18 cellular contexts compared by ENCODE assay signal in the genomic region with DNA sequence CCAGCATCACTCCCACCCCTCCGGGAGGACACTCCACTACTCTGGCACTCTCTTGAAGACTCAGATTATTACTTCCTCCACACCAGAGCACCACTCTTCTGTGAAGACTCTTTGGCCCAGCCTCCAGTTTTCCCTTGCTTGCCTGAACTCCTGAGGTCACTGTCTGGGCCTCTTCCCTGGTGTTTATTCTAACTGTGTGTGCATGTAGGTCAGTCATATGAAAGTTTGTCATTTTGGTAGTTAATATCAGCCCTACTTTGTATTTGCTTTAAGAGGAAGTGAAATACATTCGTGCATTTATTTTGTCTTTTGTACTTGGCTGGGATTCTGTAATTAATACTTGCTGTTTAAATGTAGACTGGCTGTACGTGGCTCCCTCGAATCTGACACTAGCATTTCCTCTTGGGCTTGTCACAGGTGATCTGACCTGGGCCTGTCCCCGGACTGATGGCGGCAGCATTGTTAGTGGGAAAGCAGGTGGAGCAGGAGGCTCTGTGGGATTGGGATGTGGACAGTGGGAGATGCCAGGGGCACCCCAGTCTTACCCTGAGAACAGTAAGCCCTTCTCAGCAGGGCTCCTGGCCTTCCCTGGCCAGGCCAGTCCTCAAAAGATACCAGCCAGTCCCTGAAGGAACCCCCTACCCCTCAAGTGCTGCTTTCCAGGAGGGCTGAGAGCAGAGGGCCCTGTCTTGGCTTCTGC.
A peak's percentile ranks its signal among the peaks of the same experiment; 100 is the strongest.
DNase-seq lines count a peak whose midpoint lies in the region; ATAC-seq and TF ChIP-seq lines count a peak whose summit lies in the region.
"Had no signal": no experiment of that assay in that cellular context is flagged by ENCODE, and none has a peak within 500 bp of the region (broad histone marks: within the 10 kb centered on the region; RNA-seq: fewer than 3 reads in every experiment).

No MANE protein-coding gene starts in this region.

- intact Hi-C loops in natural killer cell (cut with micrococcal nuclease) = no loop called here

- H3K9me3 ChIP-seq in MG63 = no peaks in the 10 kb centered on the region
- H3K9me3 ChIP-seq: pancreas, uterus had no signal

- no peaks in the 10 kb centered on the region for H3K27me3 ChIP-seq in MG63
- H3K27me3 ChIP-seq: pancreas, uterus had no signal

- peaks cover 9 to 18% of the 10 kb centered on the region in 2 donors for H3K27me3 Mint-ChIP-seq in stimulated activated naive B cell treated with anti-CD40 and anti-IgM and Interleukin-4, amounts not matched to agents 10 μg/mL and 1 μg/mL and 100 μg/mL, for 72 hours
- no peaks in the 10 kb centered on the region for H3K27me3 Mint-ChIP-seq in natural killer cell (ENCODE audit: low read depth in 2 of 2)
- H3K27me3 Mint-ChIP-seq: activated naive CD8-positive, alpha-beta T cell treated with anti-CD3 and anti-CD28 coated beads, Interleukin-2, amount 10 ng/mL, durations not matched to agents 7 days and 5 days had no signal

- H3K36me3 Mint-ChIP-seq in stimulated activated naive B cell treated with anti-CD40 and anti-IgM and Interleukin-4, amounts not matched to agents 10 μg/mL and 1 μg/mL and 100 μg/mL, for 72 hours = peaks cover 0 to 4% of the 10 kb centered on the region in 2 donors
- no peaks in the 10 kb centered on the region for H3K36me3 Mint-ChIP-seq in natural killer cell
- H3K36me3 Mint-ChIP-seq: activated naive CD8-positive, alpha-beta T cell treated with anti-CD3 and anti-CD28 coated beads, Interleukin-2, amount 10 ng/mL, durations not matched to agents 7 days and 5 days; IgD-negative memory B cell; immature natural killer cell had no signal

- peaks cover 20 to 29% of the 10 kb centered on the region in 2 donors for H3K4me1 Mint-ChIP-seq in stimulated activated naive B cell treated with anti-CD40 and anti-IgM and Interleukin-4, amounts not matched to agents 10 μg/mL and 1 μg/mL and 100 μg/mL, for 72 hours
- H3K4me1 Mint-ChIP-seq in natural killer cell = no peaks in the 10 kb centered on the region
- H3K4me1 Mint-ChIP-seq: immature natural killer cell had no signal

- ATAC-seq in GM18858 (IDR thresholded peaks at IDR 0.05; ENCODE audit: unreplicated experiment) = peak; percentile 33
- peak; percentile 59 to 68 for ATAC-seq in stimulated activated naive B cell treated with anti-CD40 and anti-IgM and Interleukin-4, amounts not matched to agents 10 μg/mL and 1 μg/mL and 100 μg/mL, for 72 hours (replicated peaks)
- no peak for ATAC-seq in natural killer cell

- H3K9me3 Mint-ChIP-seq in stimulated activated naive B cell treated with anti-CD40 and anti-IgM and Interleukin-4, amounts not matched to agents 10 μg/mL and 1 μg/mL and 100 μg/mL, for 72 hours = no peaks in the 10 kb centered on the region
- H3K9me3 Mint-ChIP-seq in natural killer cell = no peaks in the 10 kb centered on the region
- H3K9me3 Mint-ChIP-seq: activated naive CD8-positive, alpha-beta T cell treated with anti-CD3 and anti-CD28 coated beads, Interleukin-2, amount 10 ng/mL, durations not matched to agents 7 days and 5 days; IgD-negative memory B cell; immature natural killer cell; T-helper 2 cell treated with Interferon-gamma antibody and Interleukin-4, amounts not matched to agents 5 μg/mL and 100 μg/mL, for 36 hours had no signal

- peak overlapping the region; percentile 78 for H3K27ac Mint-ChIP-seq in stimulated activated naive B cell treated with anti-CD40 and anti-IgM and Interleukin-4, amounts not matched to agents 10 μg/mL and 1 μg/mL and 100 μg/mL, for 72 hours
- no peak overlapping the region for H3K27ac Mint-ChIP-seq in natural killer cell
- H3K27ac Mint-ChIP-seq: activated naive CD8-positive, alpha-beta T cell treated with anti-CD3 and anti-CD28 coated beads, Interleukin-2, amount 10 ng/mL, durations not matched to agents 7 days and 5 days; IgD-negative memory B cell; immature natural killer cell; T-helper 2 cell treated with Interferon-gamma antibody and Interleukin-4, amounts not matched to agents 5 μg/mL and 100 μg/mL, for 36 hours had no signal

- no peaks in the 10 kb centered on the region for H3K36me3 ChIP-seq in MG63
- H3K36me3 ChIP-seq: pancreas, uterus had no signal

- DNase-seq in MG63 = peak; percentile 43
- DNase-seq in kidney tubule cell (ENCODE audit: low spot score) = peak; percentile 76
- no peak for DNase-seq in stimulated activated naive B cell treated with anti-CD40 and anti-IgM and Interleukin-4, amounts not matched to agents 10 μg/mL and 1 μg/mL and 100 μg/mL, for 72 hours
- no peak for DNase-seq in NCI-H1436 treated with DMSO at 0.1 percent for 48 hours (lab: John Stamatoyannopoulos, UW)
- no peak for DNase-seq in D341Med (ENCODE audit: low spot score)
- DNase-seq in natural killer cell = no peak
- DNase-seq: activated CD4-positive, alpha-beta T cell treated with anti-CD3 and anti-CD28 coated beads for 48 hours; activated naive CD8-positive, alpha-beta T cell treated with anti-CD3 and anti-CD28 coated beads, Interleukin-2, amount 10 ng/mL, durations not matched to agents 7 days and 5 days; activated T-cell treated with anti-CD3 and anti-CD28 coated beads, Interleukin-2, amount 50 U/mL, for 1 hour; central memory CD4-positive, alpha-beta T cell; immature natural killer cell; pancreas; SIG-M5; stimulated activated naive CD4-positive, alpha-beta T cell had no signal

- no peak for TF ChIP-seq CTCF in natural killer cell (IDR thresholded peaks at IDR 0.05)

- no peak overlapping the region for H3K4me3 ChIP-seq in MG63
- H3K4me3 ChIP-seq: pancreas, uterus had no signal

- H3K4me3 Mint-ChIP-seq in stimulated activated naive B cell treated with anti-CD40 and anti-IgM and Interleukin-4, amounts not matched to agents 10 μg/mL and 1 μg/mL and 100 μg/mL, for 72 hours = no peak overlapping the region
- no peak overlapping the region for H3K4me3 Mint-ChIP-seq in natural killer cell
- H3K4me3 Mint-ChIP-seq: activated naive CD8-positive, alpha-beta T cell treated with anti-CD3 and anti-CD28 coated beads, Interleukin-2, amount 10 ng/mL, durations not matched to agents 7 days and 5 days; IgD-negative memory B cell; immature natural killer cell; T-helper 2 cell treated with Interferon-gamma antibody and Interleukin-4, amounts not matched to agents 5 μg/mL and 100 μg/mL, for 36 hours had no signal

Comparison
In these comparisons a context has a peak if more than half of its experiments do, and no peak if none do; other contexts are left out.
1. ATAC-seq: peak in GM18858 (single experiment) and stimulated activated naive B cell treated with anti-CD40 and anti-IgM and Interleukin-4, amounts not matched to agents 10 μg/mL and 1 μg/mL and 100 μg/mL, for 72 hours (2 of 2); none in natural killer cell (0 of 3).
2. DNase-seq: peak in MG63 (single experiment) and kidney tubule cell (single experiment); none in stimulated activated naive B cell treated with anti-CD40 and anti-IgM and Interleukin-4, amounts not matched to agents 10 μg/mL and 1 μg/mL and 100 μg/mL, for 72 hours (single experiment), NCI-H1436 treated with DMSO at 0.1 percent for 48 hours (single experiment), D341Med (single experiment) and natural killer cell (single experiment).